23 cellular contexts compared by ENCODE assay signal in the genomic region with DNA sequence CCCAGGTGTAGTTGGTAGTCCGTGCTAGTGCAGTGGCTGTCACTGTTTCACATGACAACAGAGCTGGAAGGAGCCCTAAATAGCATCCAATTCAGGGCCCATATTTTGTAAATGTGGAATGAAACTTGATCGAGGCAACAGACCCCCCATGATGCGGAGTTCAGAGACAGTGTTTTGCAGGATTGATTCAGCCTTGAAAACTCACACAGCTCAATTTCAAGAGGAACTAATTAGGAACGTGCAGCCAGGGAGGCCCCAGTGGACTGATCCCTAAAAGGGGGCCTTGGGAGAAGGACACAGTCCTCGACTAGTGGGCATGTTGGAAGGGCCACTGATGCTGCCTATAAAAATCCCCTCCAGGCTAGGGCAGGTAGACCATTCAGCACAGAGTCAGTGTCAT.
"Had no signal": no experiment of that assay in that cellular context is flagged by ENCODE, and none has a peak within 500 bp of the region (broad histone marks: within the 10 kb centered on the region; RNA-seq: fewer than 3 reads in every experiment).

No MANE protein-coding gene starts in this region.

- H3K27me3 ChIP-seq: esophagus squamous epithelium, gastrocnemius medialis, heart right ventricle, left lung had no signal

- H3K27ac ChIP-seq: coronary artery, epithelial cell of prostate, esophagus squamous epithelium, gastrocnemius medialis, heart right ventricle, left lung, lower lobe of right lung had no signal

- H3K36me3 Mint-ChIP-seq: naive thymus-derived CD4-positive, alpha-beta T cell had no signal

- ATAC-seq: effector memory CD8-positive, alpha-beta T cell; esophagus mucosa; gastrocnemius medialis; heart right ventricle; left cardiac atrium; left lung; left ventricle myocardium superior; lower lobe of right lung; naive thymus-derived CD4-positive, alpha-beta T cell had no signal

- DNase-seq: effector CD8-positive, alpha-beta T cell; effector memory CD8-positive, alpha-beta T cell; endodermal cell; erythroblast; esophagus squamous epithelium; foreskin fibroblast; foreskin melanocyte; gastrocnemius medialis; glutamatergic neuron; head of caudate nucleus; heart right ventricle; hippocampal formation; left cardiac atrium; left lung; left ventricle myocardium superior; lower lobe of right lung; mesenchymal stem cell; midbrain; naive thymus-derived CD4-positive, alpha-beta T cell had no signal

- H3K4me3 Mint-ChIP-seq: dendritic cell treated with granulocyte-macrophage colony-stimulating factor and Interleukin-4, amounts not matched to agents 40 ng/mL and 50 ng/mL, for 4 days; effector memory CD8-positive, alpha-beta T cell; endodermal cell; naive thymus-derived CD4-positive, alpha-beta T cell had no signal

- H3K36me3 ChIP-seq: esophagus squamous epithelium, gastrocnemius medialis, heart right ventricle, left lung, lower lobe of right lung had no signal

- H3K4me3 ChIP-seq: coronary artery, esophagus squamous epithelium, gastrocnemius medialis, heart right ventricle, left lung, lower lobe of right lung had no signal

- H3K4me1 ChIP-seq: esophagus squamous epithelium, gastrocnemius medialis, left lung, lower lobe of right lung had no signal

- H3K9me3 ChIP-seq: esophagus squamous epithelium, gastrocnemius medialis, heart right ventricle, left lung, lower lobe of right lung had no signal

- H3K27ac Mint-ChIP-seq: dendritic cell treated with granulocyte-macrophage colony-stimulating factor and Interleukin-4, amounts not matched to agents 40 ng/mL and 50 ng/mL, for 4 days; effector memory CD8-positive, alpha-beta T cell; endodermal cell; naive thymus-derived CD4-positive, alpha-beta T cell had no signal

- H3K9me3 Mint-ChIP-seq: dendritic cell treated with granulocyte-macrophage colony-stimulating factor and Interleukin-4, amounts not matched to agents 40 ng/mL and 50 ng/mL, for 4 days; effector memory CD8-positive, alpha-beta T cell; endodermal cell; naive thymus-derived CD4-positive, alpha-beta T cell had no signal
